Comparison of ENCODE assay signal across 15 cellular contexts in the genomic region with DNA sequence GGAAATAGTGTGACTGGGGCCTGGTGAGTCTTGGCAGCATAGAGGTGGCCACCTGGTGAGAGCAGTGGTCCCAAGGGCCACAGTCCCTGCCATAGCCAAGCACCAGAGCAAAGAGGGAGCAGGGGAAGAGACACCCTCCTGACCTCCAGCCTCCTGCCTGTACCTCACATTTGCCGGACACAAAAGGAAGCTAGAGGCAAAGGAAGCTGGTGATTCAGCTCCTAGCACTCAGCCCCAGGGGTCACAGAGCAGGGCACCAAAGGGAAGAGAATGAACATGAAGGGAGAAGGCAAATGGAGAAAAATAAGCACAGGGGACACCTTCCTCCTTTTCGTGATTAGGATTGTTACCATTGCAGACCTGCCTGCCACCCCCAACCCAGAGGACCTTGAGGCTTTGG.
DNase-seq lines count a peak whose midpoint lies in the region; ATAC-seq and TF ChIP-seq lines count a peak whose summit lies in the region.
"Had no signal": no experiment of that assay in that cellular context is flagged by ENCODE, and none has a peak within 500 bp of the region (broad histone marks: within the 10 kb centered on the region; RNA-seq: fewer than 3 reads in every experiment).

No MANE protein-coding gene starts in this region.

- no peak for ATAC-seq in HG02571 (IDR thresholded peaks at IDR 0.05; ENCODE audit: unreplicated experiment)
- ATAC-seq: activated T-cell treated with anti-CD3 and anti-CD28 coated beads, Interleukin-2, amount 50 U/mL, for 4 hours had no signal

- no peaks in the 10 kb centered on the region for H3K79me2 ChIP-seq in PC-9 (ENCODE audit: low read depth)

- POLR2A ChIA-PET in Caco-2 (lab: Charles Lee) (no interaction called here), PC-9 (lab: Charles Lee; ENCODE audit: unreplicated experiment) (interaction anchor here (0.6 to 1.3 kb wide), 10 partner anchors 29 to 284 kb away, joined by 3 to 14 read pairs (median 4); partner anchors contain the start of gene ZFP36L1), HEK293T (lab: Yijun Ruan, JAX) (no interaction called here)

- no peak overlapping the region for H3K4me3 Mint-ChIP-seq in Caco-2 (ENCODE audit: unreplicated experiment)
- H3K4me3 Mint-ChIP-seq: activated T-cell treated with anti-CD3 and anti-CD28 coated beads, Interleukin-2, amount 50 U/mL, for 4 hours had no signal

- H3K9me3 ChIP-seq in Caco-2 = no peaks in the 10 kb centered on the region; the same call in 1 of the 2 replicates
- peaks cover 3% of the 10 kb centered on the region; the same call in 1 of the 2 replicates for H3K9me3 ChIP-seq in PC-9 (ENCODE audit: insufficient read depth, low read depth)
- no peaks in the 10 kb centered on the region for H3K9me3 ChIP-seq in neutrophil
- H3K9me3 ChIP-seq: colonic mucosa, ovary, thoracic aorta had no signal

- H3K27ac Mint-ChIP-seq in Caco-2 (ENCODE audit: unreplicated experiment) = peak overlapping the region; percentile 97

- H3K4me3 ChIP-seq in Caco-2 (ENCODE audit: low read depth, low read length) (no peak overlapping the region), PC-9 (no peak overlapping the region), neutrophil (ENCODE audit: low read depth in 1 of 2, low read length in 1 of 2) (no peak overlapping the region)
- H3K4me3 ChIP-seq: colonic mucosa, ovary, thoracic aorta had no signal

- H2AFZ ChIP-seq in PC-9 = no peak overlapping the region

- CTCF ChIA-PET in Caco-2 (lab: Charles Lee) (no interaction called here), PC-9 (lab: Charles Lee) (interaction anchor here (0.8 to 2.3 kb wide), 2 partner anchors 11 to 325 kb away, joined by 3 to 8 read pairs; no protein-coding TSS in a partner anchor), HEK293T (lab: Yijun Ruan, JAX) (no interaction called here)

- H3K36me3 ChIP-seq in Caco-2 (ENCODE audit: control insufficient read depth, insufficient read depth, low read length) = no peaks in the 10 kb centered on the region
- no peaks in the 10 kb centered on the region for H3K36me3 ChIP-seq in PC-9 (ENCODE audit: low read depth)
- no peaks in the 10 kb centered on the region for H3K36me3 ChIP-seq in neutrophil
- H3K36me3 ChIP-seq: colonic mucosa, ovary, thoracic aorta had no signal

- intact Hi-C loops in Caco-2 (cut with micrococcal nuclease; ENCODE audit: unreplicated experiment) (loop anchor here (2.0 kb wide), 1 partner anchor 55 kb away; no protein-coding TSS in a partner anchor), PC-9 (cut with micrococcal nuclease; ENCODE audit: unreplicated experiment) (loop anchor here (1.0 to 10.0 kb wide), 14 partner anchors 28 to 641 kb away; partner anchors contain the start of gene ZFP36L1)

- no peaks in the 10 kb centered on the region for H3K27me3 ChIP-seq in Caco-2 (replicated peaks; ENCODE audit: control insufficient read depth, insufficient read depth, low read length)
- no peaks in the 10 kb centered on the region for H3K27me3 ChIP-seq in PC-9 (ENCODE audit: insufficient read depth, low read depth)
- no peaks in the 10 kb centered on the region for H3K27me3 ChIP-seq in neutrophil
- H3K27me3 ChIP-seq: colonic mucosa, ovary had no signal

- no peaks in the 10 kb centered on the region for H3K9me2 ChIP-seq in PC-9 (ENCODE audit: insufficient read depth)

- H3K9me3 Mint-ChIP-seq in Caco-2 (ENCODE audit: unreplicated experiment) = no peaks in the 10 kb centered on the region
- H3K9me3 Mint-ChIP-seq: activated T-cell treated with anti-CD3 and anti-CD28 coated beads, Interleukin-2, amount 50 U/mL, for 4 hours had no signal

- peaks cover 19% of the 10 kb centered on the region for H3K36me3 Mint-ChIP-seq in Caco-2 (ENCODE audit: insufficient read depth, unreplicated experiment)

- no peak for DNase-seq in Caco-2
- peak in 1 of 2 experiments; percentile 77 for DNase-seq in PC-9
- DNase-seq in epithelial cell of prostate (ENCODE audit: low read depth, low spot score) = no peak
- no peak for DNase-seq in epidermal melanocyte (ENCODE audit: insufficient read length, low spot score)
- DNase-seq in GM10266 (ENCODE audit: extremely low spot score) = no peak
- DNase-seq in HEK293T (ENCODE audit: extremely low spot score) = no peak
- DNase-seq: activated CD4-positive, alpha-beta T cell treated with anti-CD3 and anti-CD28 coated beads for 48 hours; activated T-cell treated with anti-CD3 and anti-CD28 coated beads, Interleukin-2, amount 50 U/mL, for 4 hours; colonic mucosa; NCI-H1105; stimulated activated CD4-positive, alpha-beta T cell treated with anti-CD3 and anti-CD28 coated beads, Interleukin-12 subunit alpha, Interleukin-12 subunit beta, amount 100 ng/mL, for 4 hours had no signal

- BruUV-seq in Caco-2 (replicated peaks; lab: Mats Ljungman, UMichigan) (no TSS peak), PC-9 (replicated peaks; lab: Mats Ljungman, UMichigan) (TSS peak; percentile 25)

- H3K27me3 Mint-ChIP-seq in Caco-2 (ENCODE audit: insufficient read depth, unreplicated experiment) = no peaks in the 10 kb centered on the region

- H3K4me1 ChIP-seq in Caco-2 (peaks cover 27% of the 10 kb centered on the region), PC-9 (replicated peaks; ENCODE audit: insufficient read depth) (peaks cover 54% of the 10 kb centered on the region), neutrophil (ENCODE audit: control insufficient read depth in 1 of 2, insufficient read depth in 1 of 2, low read depth in 1 of 2, low read length in 1 of 2) (peaks cover 60 to 63% of the 10 kb centered on the region in 2 experiments)
- H3K4me1 ChIP-seq: colonic mucosa had no signal

- peaks cover 30% of the 10 kb centered on the region for H3K4me1 Mint-ChIP-seq in Caco-2 (ENCODE audit: low read depth, unreplicated experiment)

- peak overlapping the region; percentile 57 for H3K4me2 ChIP-seq in PC-9

- TF ChIP-seq CTCF in Caco-2 (IDR thresholded peaks at IDR 0.05; ENCODE audit: insufficient read depth in 1 of 2, low read depth in 1 of 2, low read length in 1 of 2, severe bottlenecking in 1 of 2, unreplicated experiment in 1 of 2) = no peak
- no peak for TF ChIP-seq CTCF in PC-9 (conservative IDR thresholded peaks at IDR 0.05)
- TF ChIP-seq CTCF in neutrophil (IDR thresholded peaks at IDR 0.05) = no peak
- TF ChIP-seq CTCF in GM10266 (IDR thresholded peaks at IDR 0.05; ENCODE audit: control insufficient read depth, insufficient read depth, low read depth, missing control alignments) = no peak

- H4K20me1 ChIP-seq in PC-9 (ENCODE audit: insufficient read depth) = no peaks in the 10 kb centered on the region

- peak overlapping the region; percentile 93 for H3K27ac ChIP-seq in PC-9
- peak overlapping the region; percentile 94 for H3K27ac ChIP-seq in epithelial cell of prostate
- peak overlapping the region; percentile 98 for H3K27ac ChIP-seq in neutrophil
- H3K27ac ChIP-seq: colonic mucosa, ovary, thoracic aorta had no signal

- H3F3A ChIP-seq in PC-9 (ENCODE audit: insufficient read depth, low read depth) = peaks cover 42% of the 10 kb centered on the region

TF ChIP-seq in HEK293T, 16 proteins besides CTCF, POLR2A, EP300 and RAD21:
- TF ChIP-seq, protein P1, sequence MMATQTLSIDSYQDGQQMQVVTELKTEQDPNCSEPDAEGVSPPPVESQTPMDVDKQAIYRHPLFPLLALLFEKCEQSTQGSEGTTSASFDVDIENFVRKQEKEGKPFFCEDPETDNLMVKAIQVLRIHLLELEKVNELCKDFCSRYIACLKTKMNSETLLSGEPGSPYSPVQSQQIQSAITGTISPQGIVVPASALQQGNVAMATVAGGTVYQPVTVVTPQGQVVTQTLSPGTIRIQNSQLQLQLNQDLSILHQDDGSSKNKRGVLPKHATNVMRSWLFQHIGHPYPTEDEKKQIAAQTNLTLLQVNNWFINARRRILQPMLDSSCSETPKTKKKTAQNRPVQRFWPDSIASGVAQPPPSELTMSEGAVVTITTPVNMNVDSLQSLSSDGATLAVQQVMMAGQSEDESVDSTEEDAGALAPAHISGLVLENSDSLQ (IDR thresholded peaks at IDR 0.05) = no peak
- TF ChIP-seq LEF1 (IDR thresholded peaks at IDR 0.05; ENCODE audit: borderline replicate concordance) (no peak), HDGF (IDR thresholded peaks at IDR 0.05; ENCODE audit: borderline replicate concordance) (no peak), TARDBP (IDR thresholded peaks at IDR 0.05) (no peak), SP1 (IDR thresholded peaks at IDR 0.05) (no peak), CTBP1 (IDR thresholded peaks at IDR 0.05; ENCODE audit: borderline replicate concordance) (no peak), L3MBTL2 (conservative IDR thresholded peaks at IDR 0.05) (no peak), ARNT (IDR thresholded peaks at IDR 0.05) (no peak)
